In genomic region chr12:12870454-12870853, GRCh38 we compare ENCODE assay signal across 12 cellular contexts. TPM values are rescaled to one million over a fixed set of nuclear protein-coding genes. Genes with fewer than 3 reads are reported as not detected.
DNase-seq lines count a peak whose midpoint lies in the region; ATAC-seq and TF ChIP-seq lines count a peak whose summit lies in the region.
"Had no signal": no experiment of that assay in that cellular context is flagged by ENCODE, and none has a peak within 500 bp of the region (broad histone marks: within the 10 kb centered on the region; RNA-seq: fewer than 3 reads in every experiment).

No MANE protein-coding gene starts in this region.

- no peaks in the 10 kb centered on the region; the same call in 1 of the 2 replicates for H3F3A ChIP-seq in GM23338 (replicated peaks; ENCODE audit: low read depth)

- no peak overlapping the region for H3K4me2 ChIP-seq in GM23338

- H3K9me3 Mint-ChIP-seq in progenitor cell of endocrine pancreas (ENCODE audit: low read depth) (peaks cover 3% of the 10 kb centered on the region), GM23338 (no peaks in the 10 kb centered on the region)

- H3K4me3 ChIP-seq in epithelial cell of proximal tubule (ENCODE audit: low read depth, low read length) = no peak overlapping the region
- H3K4me3 ChIP-seq in GM23338 = no peak overlapping the region
- H3K4me3 ChIP-seq: gastrocnemius medialis, spleen had no signal

- H3K4me1 Mint-ChIP-seq in progenitor cell of endocrine pancreas (ENCODE audit: low read depth) (peaks cover 32% of the 10 kb centered on the region), GM23338 (peaks cover 40% of the 10 kb centered on the region)

- DNase-seq in ELR (ENCODE audit: low read depth) (peak; percentile 100), RPMI7951 (ENCODE audit: low read depth) (peak; percentile 66), epithelial cell of proximal tubule (ENCODE audit: low read depth) (peak; percentile 55), progenitor cell of endocrine pancreas (ENCODE audit: low spot score, unreplicated experiment) (no peak), Right ventricle myocardium inferior (ENCODE audit: missing footprints) (no peak), GM23338 (ENCODE audit: low spot score) (no peak)
- no peak for DNase-seq in stimulated activated CD4-positive, alpha-beta T cell treated with anti-CD3 and anti-CD28 coated beads, Interleukin-4, amount 100 ng/mL, for 24 hours
- DNase-seq: aorta, gastrocnemius medialis, NCI-H1092 treated with DMSO at 0.1 percent for 48 hours, spleen had no signal

- peaks cover 24% of the 10 kb centered on the region for H3K4me1 ChIP-seq in GM23338 (ENCODE audit: insufficient read depth)
- H3K4me1 ChIP-seq: gastrocnemius medialis had no signal

- TF ChIP-seq CTCF in epithelial cell of proximal tubule (conservative IDR thresholded peaks at IDR 0.05; ENCODE audit: low read depth, low read length) (no peak), progenitor cell of endocrine pancreas (IDR thresholded peaks at IDR 0.05; ENCODE audit: unreplicated experiment) (no peak), GM23338 (conservative IDR thresholded peaks at IDR 0.05; ENCODE audit: low read depth in 2 of 2) (no peak)

- peaks cover 11% of the 10 kb centered on the region for H3K36me3 Mint-ChIP-seq in progenitor cell of endocrine pancreas (ENCODE audit: insufficient read depth)
- peaks cover 8% of the 10 kb centered on the region; the same call in 2 of the 3 replicates for H3K36me3 Mint-ChIP-seq in GM23338 (ENCODE audit: low read depth)

- intact Hi-C loops in Right ventricle myocardium inferior (cut with DNase I) = no loop called here

- H3K27ac Mint-ChIP-seq in progenitor cell of endocrine pancreas (peak overlapping the region; percentile 10), GM23338 (no peak overlapping the region)

- no peaks in the 10 kb centered on the region for H3K9me2 ChIP-seq in GM23338 (ENCODE audit: insufficient read depth)

- H3K4me3 Mint-ChIP-seq in progenitor cell of endocrine pancreas (ENCODE audit: low read depth) (no peak overlapping the region), GM23338 (no peak overlapping the region)

- no peaks in the 10 kb centered on the region for H4K20me1 ChIP-seq in GM23338 (replicated peaks; ENCODE audit: insufficient read depth)

- no peak overlapping the region for H2AFZ ChIP-seq in GM23338

- H3K79me2 ChIP-seq in GM23338 (replicated peaks; ENCODE audit: insufficient read depth) = no peaks in the 10 kb centered on the region

- H3K36me3 ChIP-seq in GM23338 (ENCODE audit: insufficient read depth) = no peaks in the 10 kb centered on the region
- H3K36me3 ChIP-seq: gastrocnemius medialis, spleen had no signal

- no peaks in the 10 kb centered on the region for H3K27me3 Mint-ChIP-seq in progenitor cell of endocrine pancreas
- peaks cover 10% of the 10 kb centered on the region for H3K27me3 Mint-ChIP-seq in GM23338 (ENCODE audit: insufficient read depth, low read depth, poor library complexity)

- no peak overlapping the region for H3K27ac ChIP-seq in GM23338 (ENCODE audit: low read depth)
- H3K27ac ChIP-seq: gastrocnemius medialis, spleen had no signal

- no peaks in the 10 kb centered on the region for H3K27me3 ChIP-seq in GM23338 (ENCODE audit: insufficient read depth)
- H3K27me3 ChIP-seq: gastrocnemius medialis, spleen had no signal

- ATAC-seq in Right ventricle myocardium inferior (no peak), GM18511 (IDR thresholded peaks at IDR 0.05; ENCODE audit: unreplicated experiment) (no peak), GM23338 (no peak)
- ATAC-seq: gastrocnemius medialis had no signal

TF ChIP-seq in GM23338, 12 proteins besides CTCF, POLR2A, EP300 and RAD21:
- TF ChIP-seq REST (IDR thresholded peaks at IDR 0.05; ENCODE audit: unreplicated experiment) (no peak), STAT1 (IDR thresholded peaks at IDR 0.05; ENCODE audit: unreplicated experiment) (no peak), ETS1 (IDR thresholded peaks at IDR 0.05) (no peak), NANOG (IDR thresholded peaks at IDR 0.05; ENCODE audit: borderline replicate concordance) (no peak), CREB1 (CRISPR knock-in tag; IDR thresholded peaks at IDR 0.05; ENCODE audit: low read depth) (no peak)

RNA-seq across cellular contexts. Expression of gene GPRC5A, which starts 20.9 kb away (rescaled TPM):
- total RNA-seq in RPMI7951 (2014; rRNA removed; shearing (Covaris generic)) = 4.7 and 5.1 TPM in 2 replicates
- total RNA-seq in epithelial cell of proximal tubule (84.4 and 142 TPM in 2 replicates), progenitor cell of endocrine pancreas (4.0 and 7.1 TPM in 2 replicates), Right ventricle myocardium inferior (1.7 TPM)
- total RNA-seq in GM23338 (2014; rRNA removed; shearing (Covaris generic)) = 0.38 and 1.0 TPM in 2 replicates
- 0.16 and 0.21 TPM in 2 replicates for polyA plus RNA-seq in GM23338 (2016; fragmentation: Nextera tagmentation; extraction: Ambion mirVana)

RNA-seq across cellular contexts. Expression of gene DDX47, which starts 57.3 kb away (rescaled TPM):
- total RNA-seq in RPMI7951 (2014; rRNA removed; shearing (Covaris generic)) = 75.4 and 86.6 TPM in 2 replicates
- total RNA-seq in epithelial cell of proximal tubule (106 and 110 TPM in 2 replicates), progenitor cell of endocrine pancreas (115 TPM in 2 replicates), Right ventricle myocardium inferior (26.5 TPM)
- 90.8 and 98.0 TPM in 2 replicates for total RNA-seq in GM23338 (2014; rRNA removed; shearing (Covaris generic))
- polyA plus RNA-seq in GM23338 (2016; fragmentation: Nextera tagmentation; extraction: Ambion mirVana) = 41.6 and 54.0 TPM in 2 replicates

Comparison
In these comparisons a context has a peak if more than half of its experiments do, and no peak if none do; other contexts are left out.
1. DNase-seq: peak in ELR (single experiment), RPMI7951 (single experiment) and epithelial cell of proximal tubule (single experiment); none in progenitor cell of endocrine pancreas (single experiment), Right ventricle myocardium inferior (single experiment), GM23338 (single experiment) and stimulated activated CD4-positive, alpha-beta T cell treated with anti-CD3 and anti-CD28 coated beads, Interleukin-4, amount 100 ng/mL, for 24 hours (single experiment).
2. RNA of gene GPRC5A, which starts 20.9 kb away (total RNA-seq): 84.4 to 142 TPM in epithelial cell of proximal tubule; 4.7 to 5.1 TPM in RPMI7951, 4.0 to 7.1 TPM in progenitor cell of endocrine pancreas, 1.7 TPM in Right ventricle myocardium inferior (single experiment) and 0.38 to 1.0 TPM in GM23338; every median in the first group is over 10 times any median in the second.